In the genomic region with DNA sequence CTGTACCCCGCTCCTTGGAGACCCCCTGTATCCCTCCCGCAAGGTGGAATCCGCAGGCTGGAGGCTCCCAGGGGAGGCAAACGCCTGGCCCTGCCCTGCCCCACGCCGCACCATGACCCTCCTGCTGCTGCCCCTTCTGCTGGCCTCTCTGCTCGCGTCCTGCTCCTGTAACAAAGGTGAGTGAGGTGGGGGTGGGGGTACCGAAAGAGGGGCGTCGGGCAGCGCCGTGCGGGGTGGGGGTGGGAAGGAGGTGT, we compare ENCODE assay signal across 8 cellular contexts. TPM values are rescaled to one million over a fixed set of nuclear protein-coding genes. Genes with fewer than 3 reads are reported as not detected.
DNase-seq lines count a peak whose midpoint lies in the region; ATAC-seq, FAIRE-seq and TF ChIP-seq lines count a peak whose summit lies in the region.

No MANE protein-coding gene starts in this region.

- DNase-seq in NB4 (ENCODE audit: low read depth) (no peak), epithelial cell of proximal tubule (ENCODE audit: low read depth) (no peak), pancreas (no peak), RCC 7860 (ENCODE audit: low spot score) (no peak), KBM-7 (no peak), KG1 (lab: John Stamatoyannopoulos, UW) (no peak)
- DNase-seq in activated CD4-positive, CD25-positive, alpha-beta regulatory T cell (lab: John Stamatoyannopoulos, UW): no peak

- no peaks in the 10 kb centered on the region for H3K36me3 ChIP-seq in pancreas

- no peaks in the 10 kb centered on the region for H3K9me3 ChIP-seq in pancreas

- H3K4me1 ChIP-seq in pancreas: peaks cover 0 to 6% (median 5%) of the 10 kb centered on the region in 3 donors

- 0 to 1% methylated on average over 10 to 14 of the region's 14 CpGs for WGBS in pancreas, 2 donors

- FAIRE-seq in pancreas (lab: Jason Lieb, UNC) (no peak), RCC 7860 (lab: Jason Lieb, UNC) (no peak)

- in situ Hi-C loops in KBM-7 (cut with MboI; ENCODE audit: low pct_unique_long_range_greater_than_20kb, low sequenced_read_pairs): no loop called here

- intact Hi-C loops in pancreas (cut with DNase I): no loop called here

- peak overlapping the region in 3 of 4 donors; percentile 8 to 73 (median 62) for H3K27ac ChIP-seq in pancreas

- H3K4me3 ChIP-seq in NB4 (ENCODE audit: low read depth, low read length) (peak overlapping the region; percentile 49), epithelial cell of proximal tubule (ENCODE audit: low read depth, low read length) (peak overlapping the region; percentile 97), pancreas (peak overlapping the region; percentile 26 to 74 (median 72))

- no peak for TF ChIP-seq POLR2A in NB4 (IDR thresholded peaks at IDR 0.05; ENCODE audit: extremely low read depth, insufficient read length)

- no peak for TF ChIP-seq CTCF in NB4 (IDR thresholded peaks at IDR 0.05; ENCODE audit: low read depth, low read length)
- no peak for TF ChIP-seq CTCF in epithelial cell of proximal tubule (conservative IDR thresholded peaks at IDR 0.05; ENCODE audit: low read depth, low read length)
- no peak for TF ChIP-seq CTCF in pancreas (IDR thresholded peaks at IDR 0.05)

- peak; percentile 23 for ATAC-seq in GM18502 (IDR thresholded peaks at IDR 0.05; ENCODE audit: poor library complexity, unreplicated experiment)
- ATAC-seq in pancreas: peak; percentile 12 to 29 (median 18)

- H3K27me3 ChIP-seq in pancreas: no peaks in the 10 kb centered on the region

RNA-seq across cellular contexts. Expression of gene CLSTN3, which starts 0.3 kb away (rescaled TPM):
- total RNA-seq in epithelial cell of proximal tubule (25.2 and 57.5 TPM in 2 replicates), pancreas (10 to 100 TPM in 5 of 6 donors, 1 to 10 TPM in 1; 7.8 to 26.2 (median 13.1) TPM)
- polyA plus RNA-seq in pancreas: 10 to 100 TPM; 21.6 to 25.8 TPM

RNA-seq across cellular contexts. Expression of gene RBP5, which starts 1.8 kb away (rescaled TPM):
- total RNA-seq in epithelial cell of proximal tubule (not detected in 2 replicates), pancreas (1 to 10 TPM in 5 of 6 donors, under 1 TPM in 1; 0.73 to 3.2 (median 2.2) TPM)
- polyA plus RNA-seq in pancreas: 1 to 10 TPM; 3.9 to 7.8 TPM

RNA-seq across cellular contexts. Expression of gene C1RL, which starts 21.4 kb away (rescaled TPM):
- total RNA-seq in epithelial cell of proximal tubule (11.2 and 11.3 TPM in 2 replicates), pancreas (10 to 100 TPM; 36.8 to 57.7 (median 44.7) TPM)
- 10 to 100 TPM; 36.5 to 60.5 TPM for polyA plus RNA-seq in pancreas

RNA-seq across cellular contexts. Expression of gene C1R, which starts 38.2 kb away (rescaled TPM):
- 2.1 and 2.5 TPM in 2 replicates for total RNA-seq in epithelial cell of proximal tubule
- total RNA-seq in pancreas: 100 to 1,000 TPM in 2 of 6 donors, 10 to 100 TPM in 4; 20.2 to 212 (median 66.8) TPM
- 10 to 100 TPM; 54.9 to 66.1 TPM for polyA plus RNA-seq in pancreas

RNA-seq across cellular contexts. Expression of gene PEX5, which starts 59.0 kb away (rescaled TPM):
- 14.4 and 20.0 TPM in 2 replicates for total RNA-seq in epithelial cell of proximal tubule
- 10 to 100 TPM; 25.7 to 37.7 (median 34.1) TPM for total RNA-seq in pancreas
- polyA plus RNA-seq in pancreas: 10 to 100 TPM; 14.9 to 21.6 TPM
